16 cellular contexts compared by ENCODE assay signal in the genomic region with DNA sequence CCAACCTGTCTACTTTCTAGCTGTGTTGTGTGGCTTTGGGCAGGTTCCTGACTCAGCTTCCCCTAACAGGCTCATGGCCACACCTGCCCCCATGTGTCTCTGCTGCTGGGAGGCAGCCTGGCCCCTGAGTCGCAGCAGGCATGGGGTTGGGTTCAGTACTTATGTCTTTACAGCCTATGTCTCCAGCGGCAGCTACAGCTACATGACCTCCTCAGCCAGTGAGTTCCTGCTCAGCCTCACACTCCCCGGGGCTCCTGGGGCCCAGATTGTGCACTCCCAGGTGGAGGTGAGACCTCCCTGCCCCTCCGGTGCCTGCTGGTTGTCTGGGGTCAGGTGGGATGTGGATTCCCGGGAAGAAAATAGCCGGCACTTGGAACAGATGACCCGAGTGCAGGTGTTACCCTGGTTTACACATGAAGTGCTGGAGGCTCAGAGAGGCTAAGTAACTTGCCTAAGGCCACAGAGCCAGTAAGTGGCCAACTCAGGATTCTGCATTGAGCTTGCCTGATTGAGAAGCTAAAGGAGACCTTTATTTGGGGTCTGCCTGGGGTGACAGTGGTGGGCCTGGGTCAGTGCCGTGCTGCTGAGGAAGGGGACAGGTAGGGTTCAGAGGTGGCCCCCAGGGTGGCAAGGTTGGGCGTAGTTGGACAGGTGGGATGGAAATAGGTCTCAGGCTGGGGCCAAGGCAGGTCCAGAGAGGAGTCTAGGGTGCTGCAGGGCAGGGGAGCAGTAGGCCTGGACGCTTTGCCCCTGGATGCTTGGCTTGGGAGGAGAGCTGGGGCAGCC.
"Had no signal": no experiment of that assay in that cellular context is flagged by ENCODE, and none has a peak within 500 bp of the region (broad histone marks: within the 10 kb centered on the region; RNA-seq: fewer than 3 reads in every experiment).

No MANE protein-coding gene starts in this region.

- H3K4me1 Mint-ChIP-seq: activated CD4-positive, alpha-beta T cell treated with anti-CD3 and anti-CD28 coated beads, Interleukin-2, amount 10 ng/mL, durations not matched to agents 7 days and 5 days; stimulated activated memory B cell treated with anti-CD40 and anti-IgM and Interleukin-4, amounts not matched to agents 10 μg/mL and 1 μg/mL and 100 μg/mL, for 72 hours had no signal

- H3K4me1 ChIP-seq: breast epithelium, gastroesophageal sphincter, tibial artery had no signal

- H3K4me3 Mint-ChIP-seq: activated CD4-positive, alpha-beta T cell treated with anti-CD3 and anti-CD28 coated beads, Interleukin-2, amount 10 ng/mL, durations not matched to agents 7 days and 5 days; activated naive CD4-positive, alpha-beta T cell treated with anti-CD3 and anti-CD28 coated beads for 36 hours; activated naive CD8-positive, alpha-beta T cell treated with anti-CD3 and anti-CD28 coated beads, Interleukin-2, amount 50 U/mL, for 24 hours; naive B cell; stimulated activated memory B cell treated with anti-CD40 and anti-IgM and Interleukin-4, amounts not matched to agents 10 μg/mL and 1 μg/mL and 100 μg/mL, for 72 hours had no signal

- ATAC-seq: activated naive CD8-positive, alpha-beta T cell treated with anti-CD3 and anti-CD28 coated beads, Interleukin-2, amount 50 U/mL, for 24 hours; gastroesophageal sphincter; stimulated activated memory B cell treated with anti-CD40 and anti-IgM and Interleukin-4, amounts not matched to agents 10 μg/mL and 1 μg/mL and 100 μg/mL, for 72 hours had no signal

- H3K27me3 ChIP-seq: breast epithelium, gastroesophageal sphincter, neutrophil, tibial artery had no signal

- DNase-seq: activated CD4-positive, alpha-beta T cell treated with anti-CD3 and anti-CD28 coated beads, Interleukin-2, amount 10 ng/mL, durations not matched to agents 7 days and 5 days; activated CD4-positive, CD25-positive, alpha-beta regulatory T cell; activated naive CD4-positive, alpha-beta T cell treated with anti-CD3 and anti-CD28 coated beads for 36 hours; activated naive CD8-positive, alpha-beta T cell treated with anti-CD3 and anti-CD28 coated beads, Interleukin-2, amount 50 U/mL, for 24 hours; activated T-cell treated with anti-CD3 and anti-CD28 coated beads for 4 hours; aorta; cerebellar nuclear complex; effector memory CD4-positive, alpha-beta T cell; naive B cell; tibial artery had no signal

- FAIRE-seq: islet of Langerhans had no signal

- H3K9me3 Mint-ChIP-seq: activated CD4-positive, alpha-beta T cell treated with anti-CD3 and anti-CD28 coated beads, Interleukin-2, amount 10 ng/mL, durations not matched to agents 7 days and 5 days; activated naive CD4-positive, alpha-beta T cell treated with anti-CD3 and anti-CD28 coated beads for 36 hours; activated naive CD8-positive, alpha-beta T cell treated with anti-CD3 and anti-CD28 coated beads, Interleukin-2, amount 50 U/mL, for 24 hours; activated T-helper 2 cell treated with anti-CD3 and anti-CD28 coated beads, Interferon-gamma antibody, Interleukin-2, Interleukin-4, amounts not matched to agents 10 μg/mL and 5 μg/mL and 100 μg/mL, durations not matched to agents 14 hours and 24 hours and 36 hours; naive B cell; stimulated activated memory B cell treated with anti-CD40 and anti-IgM and Interleukin-4, amounts not matched to agents 10 μg/mL and 1 μg/mL and 100 μg/mL, for 72 hours had no signal

- H3K4me3 ChIP-seq: breast epithelium, gastroesophageal sphincter, tibial artery had no signal

- H3K27ac Mint-ChIP-seq: activated CD4-positive, alpha-beta T cell treated with anti-CD3 and anti-CD28 coated beads, Interleukin-2, amount 10 ng/mL, durations not matched to agents 7 days and 5 days; activated naive CD4-positive, alpha-beta T cell treated with anti-CD3 and anti-CD28 coated beads for 36 hours; activated naive CD8-positive, alpha-beta T cell treated with anti-CD3 and anti-CD28 coated beads, Interleukin-2, amount 50 U/mL, for 24 hours; activated T-helper 2 cell treated with anti-CD3 and anti-CD28 coated beads, Interferon-gamma antibody, Interleukin-2, Interleukin-4, amounts not matched to agents 10 μg/mL and 5 μg/mL and 100 μg/mL, durations not matched to agents 14 hours and 24 hours and 36 hours; stimulated activated memory B cell treated with anti-CD40 and anti-IgM and Interleukin-4, amounts not matched to agents 10 μg/mL and 1 μg/mL and 100 μg/mL, for 72 hours had no signal

- H3K36me3 Mint-ChIP-seq: naive B cell had no signal

- H3K36me3 ChIP-seq: breast epithelium had no signal

- H3K27me3 Mint-ChIP-seq: activated CD4-positive, alpha-beta T cell treated with anti-CD3 and anti-CD28 coated beads, Interleukin-2, amount 10 ng/mL, durations not matched to agents 7 days and 5 days; activated naive CD8-positive, alpha-beta T cell treated with anti-CD3 and anti-CD28 coated beads, Interleukin-2, amount 50 U/mL, for 24 hours; naive B cell; stimulated activated memory B cell treated with anti-CD40 and anti-IgM and Interleukin-4, amounts not matched to agents 10 μg/mL and 1 μg/mL and 100 μg/mL, for 72 hours had no signal

- H3K27ac ChIP-seq: breast epithelium, gastroesophageal sphincter, neutrophil, tibial artery had no signal

- H3K9me3 ChIP-seq: breast epithelium, gastroesophageal sphincter, neutrophil, tibial artery had no signal
